ENCODE assay signal across 15 cellular contexts in genomic region chr16:2974319-2975056, GRCh38. TPM values are rescaled to one million over a fixed set of nuclear protein-coding genes. Genes with fewer than 3 reads are reported as not detected.
DNase-seq lines count a peak whose midpoint lies in the region; ATAC-seq and TF ChIP-seq lines count a peak whose summit lies in the region.
"Had no signal": no experiment of that assay in that cellular context is flagged by ENCODE, and none has a peak within 500 bp of the region (broad histone marks: within the 10 kb centered on the region; RNA-seq: fewer than 3 reads in every experiment).

No MANE protein-coding gene starts in this region.

- no peak for TF ChIP-seq POLR2A in ovary (IDR thresholded peaks at IDR 0.05)

- peaks cover 9% of the 10 kb centered on the region in 2 donors for H3K4me1 ChIP-seq in neuronal stem cell (ENCODE audit: control insufficient read depth in 2 of 2, insufficient read depth in 1 of 2, low read depth in 1 of 2, low read length in 2 of 2)
- H3K4me1 ChIP-seq in ovary (ENCODE audit: insufficient read depth) = peaks cover 3% of the 10 kb centered on the region

- no CpG with 5 or more reads among the region's 15 CpGs for WGBS in neuronal stem cell (ENCODE audit: extremely low coverage in 2 of 2, insufficient read length in 2 of 2, insufficient replicate concordance in 1 of 2), 2 donors
- 86 to 93% (median 88%) methylated on average over 10 to 15 of the region's 15 CpGs for whole genome bisulfite sequencing in ovary, 3 donors

- H2BK12ac ChIP-seq in neuronal stem cell (ENCODE audit: low read length) = no peak overlapping the region

- POLR2A ChIA-PET in RWPE1 (lab: Yijun Ruan, JAX; ENCODE audit: low non-redundant PET) = no interaction called here

- H3K27me3 ChIP-seq in neuronal stem cell (ENCODE audit: control insufficient read depth in 3 of 3, insufficient read depth in 3 of 3, low read depth in 1 of 3, low read length in 3 of 3) (no peaks in the 10 kb centered on the region), ovary (peaks cover 6% of the 10 kb centered on the region)
- H3K27me3 ChIP-seq: SJCRH30 had no signal

- no peak for DNase-seq in activated naive CD4-positive, alpha-beta T cell treated with anti-CD3 and anti-CD28 coated beads for 36 hours
- DNase-seq in RWPE1 (ENCODE audit: low spot score) = no peak
- DNase-seq in neuronal stem cell (ENCODE audit: low spot score) = no peak
- DNase-seq in ovary = no peak
- DNase-seq: COR-L47, DMS153, MV-4-11, NCI-H1417 treated with DMSO at 0.1 percent for 48 hours, NCI-H510A treated with DMSO at 0.1 percent for 48 hours, SJCRH30 had no signal

- H2BK5ac ChIP-seq in neuronal stem cell (ENCODE audit: low read length) = no peak overlapping the region

- peak overlapping the region; percentile 65 for H4K8ac ChIP-seq in neuronal stem cell (ENCODE audit: low read depth, low read length)

- intact Hi-C loops in activated naive CD4-positive, alpha-beta T cell treated with anti-CD3 and anti-CD28 coated beads for 36 hours (cut with micrococcal nuclease) = no loop called here
- intact Hi-C loops in ovary (cut with DNase I) = no loop called here

- CTCF ChIA-PET in activated naive CD4-positive, alpha-beta T cell treated with anti-CD3 and anti-CD28 coated beads for 36 hours (lab: Charles Lee) = interaction anchor here (0.8 to 1.0 kb wide), 2 partner anchors 10 to 46 kb away, joined by 3 to 4 read pairs; partner anchors contain the start of gene TNFRSF12A
- CTCF ChIA-PET in RWPE1 (lab: Yijun Ruan, JAX) = no interaction called here

- no peak overlapping the region for H3K4me3 ChIP-seq in neuronal stem cell (ENCODE audit: low read length in 2 of 2)
- no peak overlapping the region for H3K4me3 ChIP-seq in ovary
- H3K4me3 ChIP-seq: SJCRH30 had no signal

- H2AFZ ChIP-seq in neuronal stem cell (ENCODE audit: low read length) = no peak overlapping the region

- H2BK15ac ChIP-seq in neuronal stem cell (ENCODE audit: low read length) = no peak overlapping the region

- peak overlapping the region; percentile 70 for H3K27ac Mint-ChIP-seq in activated naive CD4-positive, alpha-beta T cell treated with anti-CD3 and anti-CD28 coated beads, Interleukin-2, amount 50 U/mL, for 24 hours
- H3K27ac Mint-ChIP-seq in activated naive CD4-positive, alpha-beta T cell treated with anti-CD3 and anti-CD28 coated beads for 36 hours = no peak overlapping the region
- H3K27ac Mint-ChIP-seq: CD14-positive monocyte, IgD-negative memory B cell had no signal

- H3K79me1 ChIP-seq in neuronal stem cell (ENCODE audit: low read depth, low read length) = peaks cover 16% of the 10 kb centered on the region

- no peaks in the 10 kb centered on the region for H3K9me3 ChIP-seq in neuronal stem cell (replicated peaks in 1 of 2; ENCODE audit: control insufficient read depth in 2 of 2, insufficient read depth in 1 of 2, low read depth in 1 of 2, low read length in 2 of 2)
- H3K9me3 ChIP-seq in ovary = no peaks in the 10 kb centered on the region
- H3K9me3 ChIP-seq: SJCRH30 had no signal

- no peak overlapping the region for H3K4me2 ChIP-seq in neuronal stem cell (ENCODE audit: insufficient read depth, low read length, poor library complexity, severe bottlenecking)

- H3K36me3 Mint-ChIP-seq in activated naive CD4-positive, alpha-beta T cell treated with anti-CD3 and anti-CD28 coated beads, Interleukin-2, amount 50 U/mL, for 24 hours = no peaks in the 10 kb centered on the region
- peaks cover 48% of the 10 kb centered on the region for H3K36me3 Mint-ChIP-seq in activated naive CD4-positive, alpha-beta T cell treated with anti-CD3 and anti-CD28 coated beads for 36 hours (ENCODE audit: low read depth)

- H3K4ac ChIP-seq in neuronal stem cell (ENCODE audit: low read length) = no peak overlapping the region

- H4K91ac ChIP-seq in neuronal stem cell (ENCODE audit: low read depth, low read length, poor library complexity) = no peak overlapping the region

- peaks cover 2% of the 10 kb centered on the region for H3K27me3 Mint-ChIP-seq in activated naive CD4-positive, alpha-beta T cell treated with anti-CD3 and anti-CD28 coated beads, Interleukin-2, amount 50 U/mL, for 24 hours
- peaks cover 3% of the 10 kb centered on the region for H3K27me3 Mint-ChIP-seq in activated naive CD4-positive, alpha-beta T cell treated with anti-CD3 and anti-CD28 coated beads for 36 hours (ENCODE audit: low read depth)

- H3K23ac ChIP-seq in neuronal stem cell (ENCODE audit: low read depth, low read length, poor library complexity) = peak overlapping the region; percentile 73

- H3K27ac ChIP-seq in RWPE1 (peak overlapping the region; percentile 84), neuronal stem cell (replicated peaks; ENCODE audit: low read length) (no peak overlapping the region), ovary (no peak overlapping the region)
- H3K27ac ChIP-seq: SJCRH30 had no signal

- H2AK5ac ChIP-seq in neuronal stem cell (ENCODE audit: low read depth, low read length) = no peak overlapping the region

- no peak overlapping the region for H3K14ac ChIP-seq in neuronal stem cell (ENCODE audit: low read length)

- H3K36me3 ChIP-seq in neuronal stem cell (replicated peaks in 1 of 2; ENCODE audit: control insufficient read depth in 2 of 2, insufficient read depth in 2 of 2, low read length in 2 of 2) = peaks cover 32 to 80% of the 10 kb centered on the region in 2 donors
- H3K36me3 ChIP-seq in ovary = no peaks in the 10 kb centered on the region

- no peaks in the 10 kb centered on the region for H3K4me1 Mint-ChIP-seq in activated naive CD4-positive, alpha-beta T cell treated with anti-CD3 and anti-CD28 coated beads, Interleukin-2, amount 50 U/mL, for 24 hours
- H3K4me1 Mint-ChIP-seq in activated naive CD4-positive, alpha-beta T cell treated with anti-CD3 and anti-CD28 coated beads for 36 hours (ENCODE audit: low read depth) = peaks cover 17% of the 10 kb centered on the region

- TF ChIP-seq CTCF in RWPE1 (conservative IDR thresholded peaks at IDR 0.05; ENCODE audit: low read depth) (no peak), ovary (IDR thresholded peaks at IDR 0.05) (no peak)

- H3K4me3 Mint-ChIP-seq in activated naive CD4-positive, alpha-beta T cell treated with anti-CD3 and anti-CD28 coated beads, Interleukin-2, amount 50 U/mL, for 24 hours = no peak overlapping the region
- H3K4me3 Mint-ChIP-seq in activated naive CD4-positive, alpha-beta T cell treated with anti-CD3 and anti-CD28 coated beads for 36 hours = no peak overlapping the region
- H3K4me3 Mint-ChIP-seq: CD14-positive monocyte had no signal

- H3K9me3 Mint-ChIP-seq in activated naive CD4-positive, alpha-beta T cell treated with anti-CD3 and anti-CD28 coated beads, Interleukin-2, amount 50 U/mL, for 24 hours = no peaks in the 10 kb centered on the region
- no peaks in the 10 kb centered on the region for H3K9me3 Mint-ChIP-seq in activated naive CD4-positive, alpha-beta T cell treated with anti-CD3 and anti-CD28 coated beads for 36 hours
- H3K9me3 Mint-ChIP-seq: CD14-positive monocyte, IgD-negative memory B cell had no signal

- H3K18ac ChIP-seq in neuronal stem cell (ENCODE audit: low read length) = no peak overlapping the region

- H3K9ac ChIP-seq in neuronal stem cell (ENCODE audit: low read depth, low read length, poor library complexity) = no peak overlapping the region

- no peak for TF ChIP-seq EP300 in ovary (IDR thresholded peaks at IDR 0.05)

- no peak overlapping the region for H2BK120ac ChIP-seq in neuronal stem cell (ENCODE audit: low read depth, low read length)

- ATAC-seq in HG03045 (IDR thresholded peaks at IDR 0.05; ENCODE audit: unreplicated experiment) = no peak

RNA-seq across cellular contexts. Expression of gene PAQR4, which starts 5.3 kb away (rescaled TPM):
- total RNA-seq in activated naive CD4-positive, alpha-beta T cell treated with anti-CD3 and anti-CD28 coated beads for 36 hours = 10 to 100 TPM; 25.8 to 28.2 TPM
- polyA plus RNA-seq in neuronal stem cell (2013, experiment 1 of 2) = 17.5 TPM
- polyA plus RNA-seq in neuronal stem cell (2013, experiment 2 of 2) = 16.7 TPM
- 1 to 10 TPM in 4 of 7 donors, under 1 TPM in 3; 0.30 to 5.7 (median 2.4) TPM for total RNA-seq in ovary
- 1 to 10 TPM; 1.4 to 1.5 TPM for polyA plus RNA-seq in ovary

RNA-seq across cellular contexts. Expression of gene PKMYT1, which starts 5.8 kb away (rescaled TPM):
- 100 to 1,000 TPM; 128 to 136 TPM for total RNA-seq in activated naive CD4-positive, alpha-beta T cell treated with anti-CD3 and anti-CD28 coated beads for 36 hours
- 28.8 TPM for polyA plus RNA-seq in neuronal stem cell (2013, experiment 1 of 2)
- polyA plus RNA-seq in neuronal stem cell (2013, experiment 2 of 2) = 28.3 TPM
- 1 to 10 TPM in 3 of 7 donors, under 1 TPM in 2, not detected in 2; 0.23 to 2.6 (median 1.1) TPM for total RNA-seq in ovary
- polyA plus RNA-seq in ovary = under 1 TPM in 1 of 2 donors, not detected in 1; 0.52 TPM

RNA-seq across cellular contexts. Expression of gene KREMEN2, which starts 10.4 kb away (rescaled TPM):
- total RNA-seq in activated naive CD4-positive, alpha-beta T cell treated with anti-CD3 and anti-CD28 coated beads for 36 hours = not detected
- polyA plus RNA-seq in neuronal stem cell (2013, experiment 1 of 2) = 3.8 TPM
- 3.9 TPM for polyA plus RNA-seq in neuronal stem cell (2013, experiment 2 of 2)
- total RNA-seq in ovary = under 1 TPM in 4 of 7 donors, not detected in 3; 0.18 to 0.57 (median 0.23) TPM
- polyA plus RNA-seq in ovary = not detected
- polyA plus RNA-seq: CD14-positive monocyte had no signal

RNA-seq across cellular contexts. Expression of gene CLDN9, which starts 38.2 kb away (rescaled TPM):
- not detected for total RNA-seq in activated naive CD4-positive, alpha-beta T cell treated with anti-CD3 and anti-CD28 coated beads for 36 hours
- polyA plus RNA-seq in neuronal stem cell (2013, experiment 1 of 2) = not detected
- polyA plus RNA-seq in neuronal stem cell (2013, experiment 2 of 2) = not detected
- under 1 TPM in 4 of 7 donors, not detected in 3; 0.11 to 0.24 (median 0.19) TPM for total RNA-seq in ovary
- not detected for polyA plus RNA-seq in ovary
- total RNA-seq: RPMI7951, SJCRH30 had no signal
- polyA plus RNA-seq: CD14-positive monocyte, IgD-negative memory B cell had no signal

RNA-seq across cellular contexts. Expression of gene CLDN6, which starts 43.5 kb away (rescaled TPM):
- not detected for total RNA-seq in activated naive CD4-positive, alpha-beta T cell treated with anti-CD3 and anti-CD28 coated beads for 36 hours
- 14.1 TPM for polyA plus RNA-seq in neuronal stem cell (2013, experiment 1 of 2)
- polyA plus RNA-seq in neuronal stem cell (2013, experiment 2 of 2) = 14.2 TPM
- 1 to 10 TPM in 1 of 7 donors, not detected in 6; 1.8 TPM for total RNA-seq in ovary
- polyA plus RNA-seq in ovary = not detected
- total RNA-seq: RPMI7951, SJCRH30 had no signal
- polyA plus RNA-seq: CD14-positive monocyte, IgD-negative memory B cell had no signal

Comparison
In these comparisons a context has a peak if more than half of its experiments do, and no peak if none do; other contexts are left out.
1. RNA of gene PKMYT1, which starts 5.8 kb away (total RNA-seq): 128 to 136 TPM in activated naive CD4-positive, alpha-beta T cell treated with anti-CD3 and anti-CD28 coated beads for 36 hours; 0.23 to 2.6 TPM in ovary; every median in the first group is over 10 times any median in the second.